21 cellular contexts compared by ENCODE assay signal in the genomic region with DNA sequence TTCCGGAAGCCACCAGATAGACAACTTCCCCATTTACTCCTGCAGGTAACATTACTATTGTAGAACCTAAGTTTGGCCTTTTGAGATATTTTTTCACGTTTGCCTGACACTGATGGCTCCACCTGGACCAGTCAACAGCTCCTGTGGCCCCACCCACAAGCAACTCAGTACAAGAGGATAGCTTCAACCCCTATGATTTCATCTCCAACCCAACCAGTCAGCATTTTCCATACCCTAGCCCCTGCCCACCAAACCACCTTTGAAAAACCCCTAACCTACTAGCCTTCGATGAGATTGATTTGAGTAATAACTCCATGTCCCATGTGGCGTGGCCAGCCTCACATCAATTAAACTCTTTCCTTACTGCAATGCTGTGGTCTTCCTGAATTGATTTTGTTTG. TPM values are rescaled to one million over a fixed set of nuclear protein-coding genes. Genes with fewer than 3 reads are reported as not detected.
A peak's percentile ranks its signal among the peaks of the same experiment; 100 is the strongest.
DNase-seq lines count a peak whose midpoint lies in the region; ATAC-seq and TF ChIP-seq lines count a peak whose summit lies in the region.
"Had no signal": no experiment of that assay in that cellular context is flagged by ENCODE, and none has a peak within 500 bp of the region (broad histone marks: within the 10 kb centered on the region; RNA-seq: fewer than 3 reads in every experiment).

No MANE protein-coding gene starts in this region.

- DNase-seq in activated T-cell treated with anti-CD3 and anti-CD28 coated beads, Interleukin-2, amount 50 U/mL, for 72 hours, result peak; percentile 17 to 24
- DNase-seq in activated T-cell treated with anti-CD3 and anti-CD28 coated beads, Interleukin-2, amount 50 U/mL, for 24 hours, result no peak
- DNase-seq in MM.1S (no peak), mammary epithelial cell (no peak), progenitor cell of endocrine pancreas (ENCODE audit: low spot score, unreplicated experiment) (no peak), DMS79 treated with DMSO at 0.1 percent for 48 hours (lab: John Stamatoyannopoulos, UW) (no peak), anterior cingulate cortex (lab: John Stamatoyannopoulos, UW) (no peak), NCI-H128 (lab: John Stamatoyannopoulos, UW; ENCODE audit: unreplicated experiment) (no peak)
- DNase-seq: 8988T; activated CD4-positive, alpha-beta T cell treated with anti-CD3 and anti-CD28 coated beads, Interleukin-2, amount 10 ng/mL, durations not matched to agents 7 days and 5 days; activated CD8-positive, alpha-beta memory T cell treated with anti-CD3 and anti-CD28 coated beads, Interleukin-2, amount 50 U/mL, for 48 hours; activated gamma-delta T cell; GOT3; heart left ventricle; MG63; NCI-H1436; NCI-H2107; NK-92 treated with Interleukin-12 subunit alpha and Interleukin-12 subunit beta, amount 100 ng/mL, for 24 hours; SIG-M5; T-cell had no signal

- H3K4me1 ChIP-seq in MM.1S (ENCODE audit: low read length) (no peaks in the 10 kb centered on the region), mammary epithelial cell (ENCODE audit: insufficient read depth, low read length) (no peaks in the 10 kb centered on the region)

- no peaks in the 10 kb centered on the region for H3K79me2 ChIP-seq in MM.1S (ENCODE audit: low read length)
- no peaks in the 10 kb centered on the region for H3K79me2 ChIP-seq in mammary epithelial cell (ENCODE audit: insufficient read depth, low read length)

- peaks cover 6 to 12% of the 10 kb centered on the region in 2 donors for H3K9me3 Mint-ChIP-seq in activated T-cell treated with anti-CD3 and anti-CD28 coated beads, Interleukin-2, amount 50 U/mL, for 72 hours
- H3K9me3 Mint-ChIP-seq in activated T-cell treated with anti-CD3 and anti-CD28 coated beads, Interleukin-2, amount 50 U/mL, for 24 hours, result peaks cover 17% of the 10 kb centered on the region
- H3K9me3 Mint-ChIP-seq in progenitor cell of endocrine pancreas (ENCODE audit: low read depth), result peaks cover 17% of the 10 kb centered on the region

- peak overlapping the region; percentile 79 to 88 for H3K4me3 Mint-ChIP-seq in activated T-cell treated with anti-CD3 and anti-CD28 coated beads, Interleukin-2, amount 50 U/mL, for 72 hours
- no peak overlapping the region for H3K4me3 Mint-ChIP-seq in activated T-cell treated with anti-CD3 and anti-CD28 coated beads, Interleukin-2, amount 50 U/mL, for 24 hours
- H3K4me3 Mint-ChIP-seq in progenitor cell of endocrine pancreas (ENCODE audit: low read depth), result peak overlapping the region; percentile 33
- H3K4me3 Mint-ChIP-seq: nephron had no signal

- no peaks in the 10 kb centered on the region for H3K9me2 ChIP-seq in MM.1S (replicated peaks; ENCODE audit: insufficient read depth, low read length)

- H3K9me3 ChIP-seq in MM.1S (replicated peaks; ENCODE audit: insufficient read depth, low read length) (no peaks in the 10 kb centered on the region), mammary epithelial cell (replicated peaks; ENCODE audit: insufficient read depth, low read length) (no peaks in the 10 kb centered on the region)
- H3K9me3 ChIP-seq: MG63 had no signal

- dilution Hi-C loops in mammary epithelial cell (cut with HindIII; ENCODE audit: low sequenced_read_pairs), result no loop called here

- BruUV-seq in mammary epithelial cell (replicated peaks; lab: Mats Ljungman, UMichigan), result no TSS peak

- in situ Hi-C loops in mammary epithelial cell (cut with MboI; ENCODE audit: low sequenced_read_pairs in 2 of 2), result no loop called here

- CTCF ChIA-PET in mammary epithelial cell (lab: Charles Lee; ENCODE audit: low non-redundant PET), result no interaction called here

- TF ChIP-seq CTCF in MM.1S (IDR thresholded peaks at IDR 0.05; ENCODE audit: low read length) (no peak), mammary epithelial cell (conservative IDR thresholded peaks at IDR 0.05 in 1 of 2, IDR thresholded peaks at IDR 0.05 in 1 of 2; ENCODE audit: extremely low read depth in 1 of 2, insufficient read depth in 1 of 2, low read depth in 1 of 2, low read length in 2 of 2) (no peak), progenitor cell of endocrine pancreas (IDR thresholded peaks at IDR 0.05; ENCODE audit: unreplicated experiment) (no peak)

- 97% methylated on average over 4 of the region's 4 CpGs for WGBS in mammary epithelial cell (ENCODE audit: low coverage, missing lambda C conversion rate)

- H3K27me3 ChIP-seq in MM.1S (replicated peaks; ENCODE audit: insufficient read depth, low read length), result no peaks in the 10 kb centered on the region
- no peaks in the 10 kb centered on the region for H3K27me3 ChIP-seq in mammary epithelial cell (ENCODE audit: insufficient read depth, low read length)
- H3K27me3 ChIP-seq: heart left ventricle, MG63 had no signal

- H3K36me3 ChIP-seq in MM.1S (replicated peaks; ENCODE audit: insufficient read depth, low read length) (no peaks in the 10 kb centered on the region), mammary epithelial cell (ENCODE audit: insufficient read depth, low read length) (no peaks in the 10 kb centered on the region)
- H3K36me3 ChIP-seq: heart left ventricle, MG63 had no signal

- no peak overlapping the region for H3K4me2 ChIP-seq in MM.1S (ENCODE audit: low read depth, low read length)
- H3K4me2 ChIP-seq in mammary epithelial cell (ENCODE audit: insufficient read depth, low read depth, low read length), result no peak overlapping the region

- H3K27ac Mint-ChIP-seq in activated T-cell treated with anti-CD3 and anti-CD28 coated beads, Interleukin-2, amount 50 U/mL, for 72 hours, result no peak overlapping the region
- no peak overlapping the region for H3K27ac Mint-ChIP-seq in activated T-cell treated with anti-CD3 and anti-CD28 coated beads, Interleukin-2, amount 50 U/mL, for 24 hours
- H3K27ac Mint-ChIP-seq in progenitor cell of endocrine pancreas, result no peak overlapping the region
- H3K27ac Mint-ChIP-seq: activated CD4-positive, alpha-beta T cell treated with anti-CD3 and anti-CD28 coated beads, Interleukin-2, amount 10 ng/mL, durations not matched to agents 7 days and 5 days; nephron; T-cell had no signal

- H2AFZ ChIP-seq in MM.1S (ENCODE audit: low read length) (peak overlapping the region; percentile 91), mammary epithelial cell (ENCODE audit: low read depth, low read length) (peak overlapping the region; percentile 95)

- H3K27ac ChIP-seq in MM.1S (ENCODE audit: low read length), result no peak overlapping the region
- no peak overlapping the region for H3K27ac ChIP-seq in mammary epithelial cell (ENCODE audit: insufficient read depth, low read depth, low read length)

- peaks cover 9% of the 10 kb centered on the region for H3K27me3 Mint-ChIP-seq in activated T-cell treated with anti-CD3 and anti-CD28 coated beads, Interleukin-2, amount 50 U/mL, for 72 hours (ENCODE audit: low read depth)
- peaks cover 11% of the 10 kb centered on the region for H3K27me3 Mint-ChIP-seq in activated T-cell treated with anti-CD3 and anti-CD28 coated beads, Interleukin-2, amount 50 U/mL, for 24 hours
- no peaks in the 10 kb centered on the region for H3K27me3 Mint-ChIP-seq in progenitor cell of endocrine pancreas

- peaks cover 10% of the 10 kb centered on the region for H3K4me1 Mint-ChIP-seq in activated T-cell treated with anti-CD3 and anti-CD28 coated beads, Interleukin-2, amount 50 U/mL, for 72 hours (ENCODE audit: low read depth)
- H3K4me1 Mint-ChIP-seq in activated T-cell treated with anti-CD3 and anti-CD28 coated beads, Interleukin-2, amount 50 U/mL, for 24 hours (ENCODE audit: low read depth), result peaks cover 8% of the 10 kb centered on the region
- peaks cover 26% of the 10 kb centered on the region for H3K4me1 Mint-ChIP-seq in progenitor cell of endocrine pancreas (ENCODE audit: low read depth)
- H3K4me1 Mint-ChIP-seq: nephron had no signal

- H3K36me3 Mint-ChIP-seq in activated T-cell treated with anti-CD3 and anti-CD28 coated beads, Interleukin-2, amount 50 U/mL, for 72 hours (ENCODE audit: insufficient read depth in 2 of 2), result peaks cover 8 to 9% of the 10 kb centered on the region in 2 donors
- H3K36me3 Mint-ChIP-seq in activated T-cell treated with anti-CD3 and anti-CD28 coated beads, Interleukin-2, amount 50 U/mL, for 24 hours (ENCODE audit: low read depth), result no peaks in the 10 kb centered on the region
- peaks cover 3% of the 10 kb centered on the region for H3K36me3 Mint-ChIP-seq in progenitor cell of endocrine pancreas (ENCODE audit: insufficient read depth)

- ATAC-seq in activated T-cell treated with anti-CD3 and anti-CD28 coated beads, Interleukin-2, amount 50 U/mL, for 72 hours (replicated peaks in 1 of 2), result peak; percentile 58 to 63

- H4K20me1 ChIP-seq in MM.1S (ENCODE audit: insufficient read depth, low read length) (no peaks in the 10 kb centered on the region), mammary epithelial cell (ENCODE audit: insufficient read depth, low read length) (no peaks in the 10 kb centered on the region)

- H3K4me3 ChIP-seq in MM.1S (ENCODE audit: low read length), result no peak overlapping the region
- H3K4me3 ChIP-seq in mammary epithelial cell (replicated peaks in 1 of 3; ENCODE audit: insufficient read depth in 1 of 3, low read depth in 2 of 3, low read length in 3 of 3), result no peak overlapping the region

- no peaks in the 10 kb centered on the region for H3F3A ChIP-seq in MM.1S (ENCODE audit: insufficient read depth, low read length)

- H3K9ac ChIP-seq in MM.1S (ENCODE audit: low read length), result no peak overlapping the region
- H3K9ac ChIP-seq in mammary epithelial cell (ENCODE audit: insufficient read depth, low read length), result no peak overlapping the region

- intact Hi-C loops in mammary epithelial cell (cut with micrococcal nuclease), result no loop called here

RNA-seq across cellular contexts. Expression of a gene that starts 0.9 kb away (rescaled TPM):
- total RNA-seq in activated T-cell treated with anti-CD3 and anti-CD28 coated beads, Interleukin-2, amount 50 U/mL, for 72 hours, result 1 to 10 TPM; 5.3 to 6.9 TPM
- 1 to 10 TPM; 8.8 to 9.0 TPM for total RNA-seq in mammary epithelial cell
- 5.9 TPM for polyA plus RNA-seq in mammary epithelial cell
- polyA minus RNA-seq in mammary epithelial cell, result 0.47 TPM
- total RNA-seq in progenitor cell of endocrine pancreas, result 6.2 and 7.6 TPM in 2 replicates

Comparison
In these comparisons a context has a peak if more than half of its experiments do, and no peak if none do; other contexts are left out.
1. DNase-seq: peak in activated T-cell treated with anti-CD3 and anti-CD28 coated beads, Interleukin-2, amount 50 U/mL, for 72 hours (2 of 2); none in activated T-cell treated with anti-CD3 and anti-CD28 coated beads, Interleukin-2, amount 50 U/mL, for 24 hours (single experiment), MM.1S (single experiment), mammary epithelial cell (single experiment), progenitor cell of endocrine pancreas (single experiment), DMS79 treated with DMSO at 0.1 percent for 48 hours (single experiment), anterior cingulate cortex (0 of 58) and NCI-H128 (single experiment).